In the genomic region with DNA sequence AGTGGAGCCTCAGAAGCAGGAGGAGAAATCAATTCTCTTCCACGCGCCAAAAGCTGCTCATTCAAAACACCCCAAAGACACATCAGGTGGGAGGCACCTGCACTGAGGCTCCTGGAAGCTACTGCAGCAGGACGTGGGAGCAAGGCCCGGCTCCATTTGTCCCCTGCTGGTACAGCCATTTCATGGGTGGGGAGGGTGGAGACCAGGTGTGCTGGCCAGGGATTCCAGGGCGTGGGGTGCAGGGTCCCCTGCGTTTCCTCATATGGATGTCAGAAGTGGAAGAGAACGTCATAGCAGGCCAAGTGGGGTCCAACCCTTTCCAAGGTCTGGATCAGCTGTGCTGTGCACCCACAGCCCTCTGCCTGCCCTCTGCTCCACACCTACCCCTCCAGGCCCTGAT, we compare ENCODE assay signal across 36 cellular contexts.
"Had no signal": no experiment of that assay in that cellular context is flagged by ENCODE, and none has a peak within 500 bp of the region (broad histone marks: within the 10 kb centered on the region; RNA-seq: fewer than 3 reads in every experiment).

No MANE protein-coding gene starts in this region.

- H3K4me1 ChIP-seq: breast epithelium, esophagus muscularis mucosa, foreskin keratinocyte, gastrocnemius medialis, heart left ventricle had no signal

- H3K4me3 ChIP-seq: breast epithelium, cardiac muscle cell, coronary artery, esophagus muscularis mucosa, gastrocnemius medialis, heart left ventricle had no signal

- H3K27ac ChIP-seq: breast epithelium, cardiac muscle cell, coronary artery, esophagus muscularis mucosa, foreskin keratinocyte, gastrocnemius medialis, heart left ventricle, WERI-Rb-1 had no signal

- H3K36me3 Mint-ChIP-seq: activated CD4-positive, alpha-beta memory T cell treated with anti-CD3 and anti-CD28 coated beads for 36 hours; activated CD8-positive, alpha-beta memory T cell treated with anti-CD3 and anti-CD28 coated beads, Interleukin-2, amount 10 ng/mL, durations not matched to agents 7 days and 5 days; activated naive CD4-positive, alpha-beta T cell treated with anti-CD3 and anti-CD28 coated beads, Interleukin-2, amount 50 U/mL, for 24 hours; brain had no signal

- H3K27me3 ChIP-seq: cardiac muscle cell had no signal

- H3K9me3 Mint-ChIP-seq: activated CD4-positive, alpha-beta memory T cell treated with anti-CD3 and anti-CD28 coated beads for 36 hours; activated CD4-positive, alpha-beta T cell treated with anti-CD3 and anti-CD28 coated beads, Interleukin-2, amount 10 ng/mL, durations not matched to agents 24 days and 14 days; activated naive CD4-positive, alpha-beta T cell treated with anti-CD3 and anti-CD28 coated beads for 36 hours; activated naive CD4-positive, alpha-beta T cell treated with anti-CD3 and anti-CD28 coated beads, Interleukin-2, amount 50 U/mL, for 24 hours; activated T-helper 1 cell treated with anti-CD3 and anti-CD28 coated beads, Interleukin-12 subunit alpha, Interleukin-12 subunit beta, Interleukin-2, Interleukin-4 antibody, amounts not matched to agents 30 ng/mL and 10 ng/mL and 1 ng/mL, durations not matched to agents 14 hours and 24 hours and 36 hours; activated T-helper 2 cell treated with anti-CD3 and anti-CD28 coated beads, Interferon-gamma antibody, Interleukin-2, Interleukin-4, amounts not matched to agents 10 μg/mL and 5 μg/mL and 100 μg/mL, durations not matched to agents 14 hours and 24 hours and 36 hours; effector memory CD8-positive, alpha-beta T cell; T-helper 2 cell treated with Interferon-gamma antibody and Interleukin-4, amounts not matched to agents 5 μg/mL and 100 μg/mL, for 36 hours had no signal

- H3K9me3 ChIP-seq: breast epithelium, gastrocnemius medialis, heart left ventricle had no signal

- H3K36me3 ChIP-seq: breast epithelium, cardiac muscle cell, esophagus muscularis mucosa, gastrocnemius medialis, heart left ventricle, WERI-Rb-1 had no signal

- H3K4me1 Mint-ChIP-seq: activated CD4-positive, alpha-beta T cell treated with anti-CD3 and anti-CD28 coated beads for 36 hours; activated CD8-positive, alpha-beta memory T cell treated with anti-CD3 and anti-CD28 coated beads, Interleukin-2, amount 10 ng/mL, durations not matched to agents 7 days and 5 days had no signal

- H3K4me3 Mint-ChIP-seq: activated CD4-positive, alpha-beta memory T cell treated with anti-CD3 and anti-CD28 coated beads for 36 hours; activated CD4-positive, alpha-beta T cell treated with anti-CD3 and anti-CD28 coated beads for 36 hours; activated CD4-positive, alpha-beta T cell treated with anti-CD3 and anti-CD28 coated beads, Interleukin-2, amount 10 ng/mL, durations not matched to agents 24 days and 14 days; activated CD8-positive, alpha-beta memory T cell treated with anti-CD3 and anti-CD28 coated beads, Interleukin-2, amount 10 ng/mL, durations not matched to agents 7 days and 5 days; activated CD8-positive, alpha-beta T cell treated with anti-CD3 and anti-CD28 coated beads, Interleukin-2, amount 10 ng/mL, durations not matched to agents 7 days and 5 days; activated naive CD4-positive, alpha-beta T cell treated with anti-CD3 and anti-CD28 coated beads for 36 hours; activated naive CD4-positive, alpha-beta T cell treated with anti-CD3 and anti-CD28 coated beads, Interleukin-2, amount 50 U/mL, for 24 hours; activated T-helper 1 cell treated with anti-CD3 and anti-CD28 coated beads, Interleukin-12 subunit alpha, Interleukin-12 subunit beta, Interleukin-2, Interleukin-4 antibody, amounts not matched to agents 30 ng/mL and 10 ng/mL and 1 ng/mL, durations not matched to agents 14 hours and 24 hours and 36 hours; brain; effector memory CD8-positive, alpha-beta T cell; T-helper 17 cell; T-helper 2 cell treated with Interferon-gamma antibody and Interleukin-4, amounts not matched to agents 5 μg/mL and 100 μg/mL, for 36 hours had no signal

- ATAC-seq: activated CD4-positive, alpha-beta T cell treated with anti-CD3 and anti-CD28 coated beads for 36 hours; activated CD8-positive, alpha-beta memory T cell treated with anti-CD3 and anti-CD28 coated beads, Interleukin-2, amount 10 ng/mL, durations not matched to agents 7 days and 5 days; activated CD8-positive, alpha-beta T cell treated with anti-CD3 and anti-CD28 coated beads, Interleukin-2, amount 10 ng/mL, durations not matched to agents 7 days and 5 days; effector memory CD8-positive, alpha-beta T cell; foreskin keratinocyte; gastrocnemius medialis; heart left ventricle; T-helper 17 cell had no signal

- DNase-seq: activated CD4-positive, alpha-beta memory T cell treated with anti-CD3 and anti-CD28 coated beads for 36 hours; activated CD4-positive, alpha-beta T cell treated with anti-CD3 and anti-CD28 coated beads for 36 hours; activated CD4-positive, alpha-beta T cell treated with anti-CD3 and anti-CD28 coated beads, Interleukin-2, amount 10 ng/mL, durations not matched to agents 24 days and 14 days; activated CD4-positive, CD25-positive, alpha-beta regulatory T cell; activated CD4-positive, CD25-positive, alpha-beta regulatory T cell treated with anti-CD3 and anti-CD28 coated beads, Interleukin-2, amount 50 U/mL, for 72 hours; activated CD8-positive, alpha-beta memory T cell treated with anti-CD3 and anti-CD28 coated beads, Interleukin-2, amount 10 ng/mL, durations not matched to agents 7 days and 5 days; activated CD8-positive, alpha-beta memory T cell treated with anti-CD3 and anti-CD28 coated beads, Interleukin-2, amount 50 U/mL, for 4 hours; activated CD8-positive, alpha-beta T cell treated with anti-CD3 and anti-CD28 coated beads, Interleukin-2, amount 10 ng/mL, durations not matched to agents 7 days and 5 days; activated effector memory CD4-positive, alpha-beta T cell treated with anti-CD3 and anti-CD28 coated beads, Interleukin-2, amount 50 U/mL, for 16 hours; activated naive CD4-positive, alpha-beta T cell treated with anti-CD3 and anti-CD28 coated beads for 36 hours; activated T-cell treated with anti-CD3 and anti-CD28 coated beads, Interleukin-2, amount 50 U/mL, for 1 hour; activated T-cell treated with anti-CD3 and anti-CD28 coated beads, Interleukin-2, amount 50 U/mL, for 48 hours; amygdala; central memory CD4-positive, alpha-beta T cell; cerebellar nuclear complex; dermis blood vessel endothelial cell; effector CD4-positive, alpha-beta T cell; effector memory CD8-positive, alpha-beta T cell; erythroblast; foreskin keratinocyte; gastrocnemius medialis; glutamatergic neuron; heart left ventricle; T-helper 1 cell; T-helper 17 cell; T1000; WERI-Rb-1 had no signal

- H3K27ac Mint-ChIP-seq: activated CD4-positive, alpha-beta memory T cell treated with anti-CD3 and anti-CD28 coated beads for 36 hours; activated CD4-positive, alpha-beta T cell treated with anti-CD3 and anti-CD28 coated beads for 36 hours; activated CD4-positive, alpha-beta T cell treated with anti-CD3 and anti-CD28 coated beads, Interleukin-2, amount 10 ng/mL, durations not matched to agents 24 days and 14 days; activated CD8-positive, alpha-beta memory T cell treated with anti-CD3 and anti-CD28 coated beads, Interleukin-2, amount 10 ng/mL, durations not matched to agents 7 days and 5 days; activated CD8-positive, alpha-beta T cell treated with anti-CD3 and anti-CD28 coated beads, Interleukin-2, amount 10 ng/mL, durations not matched to agents 7 days and 5 days; activated naive CD4-positive, alpha-beta T cell treated with anti-CD3 and anti-CD28 coated beads for 36 hours; activated naive CD4-positive, alpha-beta T cell treated with anti-CD3 and anti-CD28 coated beads, Interleukin-2, amount 50 U/mL, for 24 hours; activated T-helper 1 cell treated with anti-CD3 and anti-CD28 coated beads, Interleukin-12 subunit alpha, Interleukin-12 subunit beta, Interleukin-2, Interleukin-4 antibody, amounts not matched to agents 30 ng/mL and 10 ng/mL and 1 ng/mL, durations not matched to agents 14 hours and 24 hours and 36 hours; activated T-helper 2 cell treated with anti-CD3 and anti-CD28 coated beads, Interferon-gamma antibody, Interleukin-2, Interleukin-4, amounts not matched to agents 10 μg/mL and 5 μg/mL and 100 μg/mL, durations not matched to agents 14 hours and 24 hours and 36 hours; effector memory CD8-positive, alpha-beta T cell; T-helper 17 cell; T-helper 2 cell treated with Interferon-gamma antibody and Interleukin-4, amounts not matched to agents 5 μg/mL and 100 μg/mL, for 36 hours had no signal
